26 cellular contexts compared by ENCODE assay signal in genomic region chr11:118684187-118684586, GRCh38.
"Had no signal": no experiment of that assay in that cellular context is flagged by ENCODE, and none has a peak within 500 bp of the region (broad histone marks: within the 10 kb centered on the region; RNA-seq: fewer than 3 reads in every experiment).

No MANE protein-coding gene starts in this region.

- H3K27ac ChIP-seq: colonic mucosa, coronary artery, dorsolateral prefrontal cortex, epithelial cell of prostate, esophagus muscularis mucosa, esophagus squamous epithelium, foreskin keratinocyte, gastrocnemius medialis, gastroesophageal sphincter, heart left ventricle, heart right ventricle, hepatocyte had no signal

- H3K9me3 ChIP-seq: colonic mucosa, esophagus muscularis mucosa, esophagus squamous epithelium, gastrocnemius medialis, gastroesophageal sphincter, heart left ventricle, heart right ventricle had no signal

- H3K36me3 ChIP-seq: colonic mucosa, esophagus muscularis mucosa, esophagus squamous epithelium, gastrocnemius medialis, gastroesophageal sphincter, heart left ventricle, heart right ventricle had no signal

- FAIRE-seq: colon, endometrium, endothelial cell of umbilical vein had no signal

- DNase-seq: colonic mucosa; cortex of kidney; dermis blood vessel endothelial cell; effector CD4-positive, alpha-beta T cell; effector CD8-positive, alpha-beta T cell; effector memory CD4-positive, alpha-beta T cell; effector memory CD8-positive, alpha-beta T cell; endodermal cell; erythroblast; esophagus squamous epithelium; foreskin fibroblast; foreskin keratinocyte; foreskin melanocyte; gastrocnemius medialis; glutamatergic neuron; heart left ventricle; heart right ventricle had no signal

- H3K4me1 ChIP-seq: colonic mucosa, foreskin keratinocyte, gastrocnemius medialis had no signal

- H3K4me3 ChIP-seq: colonic mucosa, coronary artery, dorsolateral prefrontal cortex, esophagus muscularis mucosa, esophagus squamous epithelium, gastrocnemius medialis, gastroesophageal sphincter, heart left ventricle, heart right ventricle, hepatocyte had no signal
